1 cellular context compared by ENCODE assay signal in genomic region chr3:53085476-53085875, GRCh38.
TF ChIP-seq lines count a peak whose summit lies in the region.

No MANE protein-coding gene starts in this region.

TF ChIP-seq in IMR-90, 13 proteins besides CTCF, POLR2A, EP300 and RAD21 (continued from another document):
- TF ChIP-seq USF2 (IDR thresholded peaks at IDR 0.05; ENCODE audit: low read depth, low read length) = no peak
- no peak for TF ChIP-seq CHD1 (IDR thresholded peaks at IDR 0.05; ENCODE audit: low read depth, low read length)
- no peak for TF ChIP-seq FOS (IDR thresholded peaks at IDR 0.05; ENCODE audit: low read depth, low read length)
- TF ChIP-seq RCOR1 (IDR thresholded peaks at IDR 0.05; ENCODE audit: insufficient replicate concordance, low read length) = no peak
- no peak for TF ChIP-seq CEBPB (IDR thresholded peaks at IDR 0.05; ENCODE audit: low read depth, low read length)
